11 cellular contexts compared by ENCODE assay signal in genomic region chr7:93920496-93921189, GRCh38. TPM values are rescaled to one million over a fixed set of nuclear protein-coding genes. Genes with fewer than 3 reads are reported as not detected.
DNase-seq lines count a peak whose midpoint lies in the region; ATAC-seq, FAIRE-seq and TF ChIP-seq lines count a peak whose summit lies in the region.
"Had no signal": no experiment of that assay in that cellular context is flagged by ENCODE, and none has a peak within 500 bp of the region (broad histone marks: within the 10 kb centered on the region; RNA-seq: fewer than 3 reads in every experiment).

No MANE protein-coding gene starts in this region.

- H3K9me3 ChIP-seq in kidney (ENCODE audit: control insufficient read depth in 1 of 2, low read length in 2 of 2) (no peaks in the 10 kb centered on the region), skeletal muscle satellite cell (replicated peaks; ENCODE audit: low read length) (no peaks in the 10 kb centered on the region)

- peak overlapping the region; percentile 83 for H3K4me2 ChIP-seq in skeletal muscle satellite cell (ENCODE audit: low read length)

- H3K4me3 Mint-ChIP-seq in activated B cell treated with CpG ODN at 0.5 μM for 24 hours = peak overlapping the region; percentile 8

- CTCF ChIA-PET in activated B cell treated with CpG ODN at 0.5 μM for 24 hours (lab: Charles Lee) = interaction anchor here (1.0 to 1.7 kb wide), 3 partner anchors 18 to 168 kb away, joined by 3 to 7 read pairs (median 4); no protein-coding TSS in a partner anchor

- DNase-seq in GM03348 (ENCODE audit: low spot score) (peak; percentile 27), activated B cell treated with CpG ODN at 0.5 μM for 24 hours (no peak), kidney (no peak), superior temporal gyrus (ENCODE audit: extremely low spot score) (no peak)
- DNase-seq in stimulated activated CD4-positive, alpha-beta T cell treated with anti-CD3 and anti-CD28 coated beads, Interleukin-2, amount 100 ng/mL, for 24 hours = no peak
- DNase-seq in central memory CD4-positive, alpha-beta T cell = no peak
- DNase-seq: midbrain, NCI-H345 had no signal

- no peaks in the 10 kb centered on the region for H3K9me3 Mint-ChIP-seq in activated B cell treated with CpG ODN at 0.5 μM for 24 hours

- intact Hi-C loops in activated B cell treated with CpG ODN at 0.5 μM for 24 hours (cut with micrococcal nuclease) = loop anchor here (5.0 kb wide), 2 partner anchors 82 to 167 kb away; partner anchors contain the start of gene BET1
- intact Hi-C loops in kidney (cut with DNase I) = loop anchor here (10.0 kb wide), 1 partner anchor 74 kb away; no protein-coding TSS in a partner anchor

- no peak overlapping the region for H3K27ac Mint-ChIP-seq in activated B cell treated with CpG ODN at 0.5 μM for 24 hours

- no peaks in the 10 kb centered on the region for H3K27me3 ChIP-seq in skeletal muscle satellite cell (ENCODE audit: control insufficient read depth, insufficient read depth, low read length)

- FAIRE-seq in kidney (lab: Jason Lieb, UNC) = peak; percentile 35

- TF ChIP-seq CTCF in activated B cell treated with CpG ODN at 0.5 μM for 24 hours (IDR thresholded peaks at IDR 0.05) (no peak), kidney (IDR thresholded peaks at IDR 0.05; ENCODE audit: borderline replicate concordance, extremely low read depth, insufficient read depth) (no peak)

- peak overlapping the region; percentile 65 to 89 for H3K27ac ChIP-seq in kidney (ENCODE audit: low read depth in 2 of 2, low read length in 2 of 2)

- peaks cover 1% of the 10 kb centered on the region for H3K36me3 Mint-ChIP-seq in activated B cell treated with CpG ODN at 0.5 μM for 24 hours (ENCODE audit: low read depth)

- peaks cover 0 to 10% of the 10 kb centered on the region in 2 donors for H3K4me1 ChIP-seq in kidney (ENCODE audit: control insufficient read depth in 1 of 2, insufficient read depth in 1 of 2, low read depth in 1 of 2, low read length in 2 of 2)
- peaks cover 21% of the 10 kb centered on the region for H3K4me1 ChIP-seq in skeletal muscle satellite cell (ENCODE audit: control insufficient read depth, insufficient read depth, low read length)

- H3K9ac ChIP-seq in kidney (ENCODE audit: low read length in 2 of 2) = peak overlapping the region in 1 of 2 donors; percentile 77
- peak overlapping the region; percentile 92 for H3K9ac ChIP-seq in skeletal muscle satellite cell (ENCODE audit: low read depth, low read length)

- H3K36me3 ChIP-seq in kidney (ENCODE audit: control insufficient read depth in 1 of 2, insufficient read depth in 2 of 2, low read length in 2 of 2) = no peaks in the 10 kb centered on the region
- peaks cover 4% of the 10 kb centered on the region for H3K36me3 ChIP-seq in skeletal muscle satellite cell (ENCODE audit: insufficient read depth, low read length)

- H3K4me1 Mint-ChIP-seq in activated B cell treated with CpG ODN at 0.5 μM for 24 hours = peaks cover 25% of the 10 kb centered on the region

- peak overlapping the region; percentile 83 to 87 for H3K4me3 ChIP-seq in kidney (ENCODE audit: low read length in 2 of 2)
- peak overlapping the region; percentile 80 for H3K4me3 ChIP-seq in skeletal muscle satellite cell (ENCODE audit: low read length)

- peaks cover 10% of the 10 kb centered on the region for H3K27me3 Mint-ChIP-seq in activated B cell treated with CpG ODN at 0.5 μM for 24 hours

- POLR2A ChIA-PET in activated B cell treated with CpG ODN at 0.5 μM for 24 hours (lab: Charles Lee) = interaction anchor here (0.7 kb wide), 1 partner anchor 130 kb away, joined by 3 read pairs; no protein-coding TSS in a partner anchor

- ATAC-seq in activated B cell treated with CpG ODN at 0.5 μM for 24 hours (ENCODE audit: low read depth) (no peak), GM19023 (IDR thresholded peaks at IDR 0.05; ENCODE audit: unreplicated experiment) (no peak)

RNA-seq across cellular contexts. Expression of gene GNG11, which starts 0.9 kb away (rescaled TPM):
- total RNA-seq in activated B cell treated with CpG ODN at 0.5 μM for 24 hours (2.4 and 2.6 TPM in 2 replicates), kidney (23.1 TPM)
- 45.0 TPM for polyA plus RNA-seq in kidney (ENCODE audit: insufficient read depth, low read depth, low replicate concordance)
- 51.1 and 98.1 TPM in 2 replicates for total RNA-seq in skeletal muscle satellite cell (2012; rRNA removed)

RNA-seq across cellular contexts. Expression of gene GNGT1, which starts 14.3 kb away (rescaled TPM):
- total RNA-seq in activated B cell treated with CpG ODN at 0.5 μM for 24 hours = not detected in 2 replicates
- total RNA-seq in kidney = 0.35 TPM
- not detected for polyA plus RNA-seq in kidney (ENCODE audit: insufficient read depth, low read depth, low replicate concordance)
- not detected in 2 replicates for total RNA-seq in skeletal muscle satellite cell (2012; rRNA removed)
- total RNA-seq: HT1080 had no signal

RNA-seq across cellular contexts. Expression of gene TFPI2, which starts 30.1 kb away (rescaled TPM):
- total RNA-seq in activated B cell treated with CpG ODN at 0.5 μM for 24 hours (0.73 and 1.4 TPM in 2 replicates), kidney (42.5 TPM)
- 7.8 TPM for polyA plus RNA-seq in kidney (ENCODE audit: insufficient read depth, low read depth, low replicate concordance)
- 246 and 739 TPM in 2 replicates for total RNA-seq in skeletal muscle satellite cell (2012; rRNA removed)
- total RNA-seq: HT1080 had no signal

Comparison
In these comparisons a context has a peak if more than half of its experiments do, and no peak if none do; other contexts are left out.
1. RNA of gene TFPI2, which starts 30.1 kb away (total RNA-seq): 42.5 TPM in kidney (single experiment); 0.73 to 1.4 TPM in activated B cell treated with CpG ODN at 0.5 μM for 24 hours; every median in the first group is over 10 times any median in the second.